23 cellular contexts compared by ENCODE assay signal in the genomic region with DNA sequence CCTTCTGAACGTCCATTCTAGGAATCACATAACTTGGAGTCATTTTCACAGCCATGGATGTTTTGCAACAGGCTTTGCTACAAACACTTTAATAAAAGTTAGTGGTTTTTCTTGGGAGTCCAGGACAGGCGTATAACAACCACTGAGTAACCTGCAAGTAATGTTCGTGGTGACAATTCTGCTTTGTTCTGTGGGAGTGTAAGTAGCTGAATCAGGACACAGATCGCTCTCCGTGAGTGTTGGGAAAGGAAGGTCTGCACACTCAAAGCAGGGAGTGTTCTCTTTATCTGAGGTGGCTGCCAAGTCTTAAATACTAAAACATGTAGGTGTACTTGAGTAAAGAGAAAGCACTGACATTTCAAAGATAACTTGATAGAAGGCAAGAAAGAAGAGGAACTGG. TPM values are rescaled to one million over a fixed set of nuclear protein-coding genes. Genes with fewer than 3 reads are reported as not detected.
DNase-seq lines count a peak whose midpoint lies in the region; ATAC-seq and TF ChIP-seq lines count a peak whose summit lies in the region.
"Had no signal": no experiment of that assay in that cellular context is flagged by ENCODE, and none has a peak within 500 bp of the region (broad histone marks: within the 10 kb centered on the region; RNA-seq: fewer than 3 reads in every experiment).

No MANE protein-coding gene starts in this region.

- H2AFZ ChIP-seq in osteoblast (ENCODE audit: low read length), result peak overlapping the region; percentile 11
- H2AFZ ChIP-seq: parathyroid adenoma had no signal

- no peaks in the 10 kb centered on the region for H4K20me1 ChIP-seq in osteoblast (ENCODE audit: insufficient read depth, low read length)

- no peaks in the 10 kb centered on the region for H3K27me3 ChIP-seq in RWPE2 (ENCODE audit: insufficient read depth, poor library complexity, severe bottlenecking)
- H3K27me3 ChIP-seq in esophagus squamous epithelium, result peaks cover 0 to 36% (median 0%) of the 10 kb centered on the region in 4 donors
- no peaks in the 10 kb centered on the region for H3K27me3 ChIP-seq in osteoblast (ENCODE audit: insufficient read depth, low read length)

- H3K4me3 ChIP-seq in RWPE2 (ENCODE audit: severe bottlenecking) (no peak overlapping the region), esophagus squamous epithelium (no peak overlapping the region), osteoblast (ENCODE audit: insufficient read depth, low read length) (no peak overlapping the region)
- H3K4me3 ChIP-seq: coronary artery, thoracic aorta had no signal

- H3K9me3 ChIP-seq in RWPE2 (ENCODE audit: severe bottlenecking) (no peaks in the 10 kb centered on the region), esophagus squamous epithelium (no peaks in the 10 kb centered on the region), osteoblast (ENCODE audit: low read depth, low read length) (no peaks in the 10 kb centered on the region)
- H3K9me3 ChIP-seq: thoracic aorta had no signal

- no peaks in the 10 kb centered on the region for H3K79me2 ChIP-seq in osteoblast (ENCODE audit: insufficient read depth, low read length)
- H3K79me2 ChIP-seq: parathyroid adenoma had no signal

- H3K27ac ChIP-seq in RWPE2 (ENCODE audit: poor library complexity, severe bottlenecking), result peak overlapping the region; percentile 99
- H3K27ac ChIP-seq in esophagus squamous epithelium, result peak overlapping the region in 3 of 4 donors; percentile 45 to 71 (median 54)
- no peak overlapping the region for H3K27ac ChIP-seq in osteoblast (ENCODE audit: low read depth, low read length)
- H3K27ac ChIP-seq: coronary artery, KMS-11, parathyroid adenoma, thoracic aorta had no signal

- DNase-seq in EH (ENCODE audit: low read depth), result peak; percentile 59
- DNase-seq in RWPE2 (ENCODE audit: low spot score), result no peak
- DNase-seq in esophagus squamous epithelium (lab: John Stamatoyannopoulos, UW), result no peak
- no peak for DNase-seq in osteoblast (ENCODE audit: insufficient read length, low spot score, missing footprints)
- DNase-seq in NCI-H187 (lab: John Stamatoyannopoulos, UW), result no peak
- DNase-seq in Right ventricle myocardium superior, result no peak
- DNase-seq in NCI-H2029 (lab: John Stamatoyannopoulos, UW), result no peak
- DNase-seq: activated CD4-positive, alpha-beta T cell treated with anti-CD3 and anti-CD28 coated beads for 1 hour; CD8-positive, alpha-beta T cell; mesendoderm; naive thymus-derived CD4-positive, alpha-beta T cell; NCI-H1105; NCI-H524 treated with DMSO at 0.1 percent for 48 hours; stimulated activated naive B cell treated with anti-CD40 and anti-IgM and Interleukin-4, amounts not matched to agents 10 μg/mL and 1 μg/mL and 100 μg/mL, for 72 hours had no signal

- intact Hi-C loops in esophagus squamous epithelium (cut with DNase I), result no loop called here
- intact Hi-C loops in Right ventricle myocardium superior (cut with DNase I), result no loop called here

- H3K4me2 ChIP-seq in osteoblast (ENCODE audit: insufficient read depth, low read length), result peak overlapping the region; percentile 50
- H3K4me2 ChIP-seq: KMS-11 had no signal

- H3K36me3 ChIP-seq in RWPE2 (ENCODE audit: low read depth) (no peaks in the 10 kb centered on the region), esophagus squamous epithelium (no peaks in the 10 kb centered on the region), osteoblast (ENCODE audit: insufficient read depth, low read length) (no peaks in the 10 kb centered on the region)
- H3K36me3 ChIP-seq: thoracic aorta had no signal

- H3K4me1 ChIP-seq in RWPE2 (ENCODE audit: insufficient read depth, poor library complexity, severe bottlenecking) (peaks cover 42% of the 10 kb centered on the region), esophagus squamous epithelium (peaks cover 6 to 48% (median 11%) of the 10 kb centered on the region in 3 donors), osteoblast (ENCODE audit: insufficient read depth, low read length) (peaks cover 33% of the 10 kb centered on the region)
- H3K4me1 ChIP-seq: parathyroid adenoma had no signal

- TF ChIP-seq POLR2A in esophagus squamous epithelium (IDR thresholded peaks at IDR 0.05), result no peak

- no peak for TF ChIP-seq CTCF in RWPE2 (IDR thresholded peaks at IDR 0.05; ENCODE audit: poor library complexity, severe bottlenecking)
- TF ChIP-seq CTCF in esophagus squamous epithelium (IDR thresholded peaks at IDR 0.05), result no peak
- no peak for TF ChIP-seq CTCF in osteoblast (IDR thresholded peaks at IDR 0.05; ENCODE audit: extremely low read depth, low read depth, low read length)

- ATAC-seq in RWPE2 (ENCODE audit: low read depth) (peak; percentile 7; the same call in 2 of the 3 replicates), HG02623 (IDR thresholded peaks at IDR 0.05; ENCODE audit: unreplicated experiment) (no peak), Right ventricle myocardium superior (ENCODE audit: poor library complexity) (no peak)
- ATAC-seq: activated naive CD4-positive, alpha-beta T cell treated with anti-CD3 and anti-CD28 coated beads, Interleukin-2, amount 50 U/mL, for 72 hours; CD8-positive, alpha-beta T cell; naive thymus-derived CD4-positive, alpha-beta T cell; sciatic nerve; stimulated activated naive B cell treated with anti-CD40 and anti-IgM and Interleukin-4, amounts not matched to agents 10 μg/mL and 1 μg/mL and 100 μg/mL, for 72 hours had no signal

- WGBS in esophagus squamous epithelium, 2 donors, result 35 to 56% methylated on average over 5 of the region's 5 CpGs

RNA-seq across cellular contexts. Expression of a gene that starts 7.9 kb away (rescaled TPM):
- total RNA-seq in esophagus squamous epithelium, result 10 to 100 TPM; 21.2 to 38.3 (median 26.7) TPM
- total RNA-seq in osteoblast, result 3.3 and 3.5 TPM in 2 replicates
- 0.16 TPM for total RNA-seq in Right ventricle myocardium superior
- total RNA-seq: activated CD8-positive, alpha-beta memory T cell treated with anti-CD3 and anti-CD28 coated beads for 36 hours; activated naive CD4-positive, alpha-beta T cell treated with anti-CD3 and anti-CD28 coated beads, Interleukin-2, amount 50 U/mL, for 72 hours; CD8-positive, alpha-beta T cell; H4; naive thymus-derived CD4-positive, alpha-beta T cell had no signal
